In the genomic region with DNA sequence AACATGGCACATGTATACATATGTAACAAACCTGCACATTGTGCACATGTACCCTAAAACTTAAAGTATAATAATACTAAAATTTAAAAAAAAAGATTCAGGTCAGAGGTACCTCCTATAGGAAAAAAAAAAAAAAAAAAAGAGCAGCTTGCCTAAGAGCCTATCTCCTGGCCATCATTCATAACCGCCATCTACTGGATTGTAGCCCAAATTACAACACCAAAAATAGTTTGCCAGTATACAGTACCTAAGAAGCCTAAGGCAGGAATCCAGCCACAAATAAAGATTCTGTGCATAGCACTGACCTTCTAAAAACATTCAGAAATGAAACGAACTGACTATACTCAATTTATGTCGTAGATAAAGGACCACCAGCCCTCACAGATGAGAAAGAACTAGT, we compare ENCODE assay signal across 8 cellular contexts.
DNase-seq lines count a peak whose midpoint lies in the region; ATAC-seq lines count a peak whose summit lies in the region.
"Had no signal": no experiment of that assay in that cellular context is flagged by ENCODE, and none has a peak within 500 bp of the region (broad histone marks: within the 10 kb centered on the region; RNA-seq: fewer than 3 reads in every experiment).

No MANE protein-coding gene starts in this region.

- H3K27ac Mint-ChIP-seq in activated T-cell treated with anti-CD3 and anti-CD28 coated beads, Interleukin-2, amount 50 U/mL, for 24 hours: no peak overlapping the region
- no peak overlapping the region for H3K27ac Mint-ChIP-seq in activated naive CD4-positive, alpha-beta T cell treated with anti-CD3 and anti-CD28 coated beads, Interleukin-2, amount 50 U/mL, for 72 hours
- H3K27ac Mint-ChIP-seq: activated naive CD8-positive, alpha-beta T cell treated with anti-CD3 and anti-CD28 coated beads, Interleukin-2, amount 50 U/mL, for 24 hours had no signal

- ATAC-seq in GM18517 (IDR thresholded peaks at IDR 0.05; ENCODE audit: unreplicated experiment) (peak; percentile 65), HG03060 (IDR thresholded peaks at IDR 0.05; ENCODE audit: low read depth, unreplicated experiment) (peak; percentile 78)
- no peak for ATAC-seq in activated naive CD4-positive, alpha-beta T cell treated with anti-CD3 and anti-CD28 coated beads, Interleukin-2, amount 50 U/mL, for 72 hours
- ATAC-seq: activated naive CD8-positive, alpha-beta T cell treated with anti-CD3 and anti-CD28 coated beads, Interleukin-2, amount 50 U/mL, for 24 hours had no signal

- no peaks in the 10 kb centered on the region for H3K36me3 Mint-ChIP-seq in activated T-cell treated with anti-CD3 and anti-CD28 coated beads, Interleukin-2, amount 50 U/mL, for 24 hours (ENCODE audit: low read depth)
- peaks cover 0 to 6% of the 10 kb centered on the region in 2 donors for H3K36me3 Mint-ChIP-seq in activated naive CD4-positive, alpha-beta T cell treated with anti-CD3 and anti-CD28 coated beads, Interleukin-2, amount 50 U/mL, for 72 hours

- no peaks in the 10 kb centered on the region for H3K27me3 Mint-ChIP-seq in activated T-cell treated with anti-CD3 and anti-CD28 coated beads, Interleukin-2, amount 50 U/mL, for 24 hours
- H3K27me3 Mint-ChIP-seq: activated naive CD8-positive, alpha-beta T cell treated with anti-CD3 and anti-CD28 coated beads, Interleukin-2, amount 50 U/mL, for 24 hours had no signal

- peaks cover 6% of the 10 kb centered on the region for H3K9me3 Mint-ChIP-seq in activated T-cell treated with anti-CD3 and anti-CD28 coated beads, Interleukin-2, amount 50 U/mL, for 24 hours
- H3K9me3 Mint-ChIP-seq in activated naive CD4-positive, alpha-beta T cell treated with anti-CD3 and anti-CD28 coated beads, Interleukin-2, amount 50 U/mL, for 72 hours: peaks cover 12 to 14% of the 10 kb centered on the region in 2 donors

- DNase-seq in RPMI8226 (peak; percentile 25), iPS-NIHi11 (ENCODE audit: low spot score) (peak; percentile 19), foreskin melanocyte (no peak)
- DNase-seq in activated T-cell treated with anti-CD3 and anti-CD28 coated beads, Interleukin-2, amount 50 U/mL, for 24 hours: no peak
- DNase-seq in activated naive CD4-positive, alpha-beta T cell treated with anti-CD3 and anti-CD28 coated beads, Interleukin-2, amount 50 U/mL, for 72 hours (ENCODE audit: low spot score in 2 of 2): no peak
- DNase-seq: activated naive CD8-positive, alpha-beta T cell treated with anti-CD3 and anti-CD28 coated beads, Interleukin-2, amount 50 U/mL, for 24 hours had no signal

- H3K4me1 Mint-ChIP-seq in activated T-cell treated with anti-CD3 and anti-CD28 coated beads, Interleukin-2, amount 50 U/mL, for 24 hours (ENCODE audit: low read depth): no peaks in the 10 kb centered on the region
- H3K4me1 Mint-ChIP-seq: activated naive CD8-positive, alpha-beta T cell treated with anti-CD3 and anti-CD28 coated beads, Interleukin-2, amount 50 U/mL, for 24 hours had no signal

- no peak overlapping the region for H3K4me3 Mint-ChIP-seq in activated T-cell treated with anti-CD3 and anti-CD28 coated beads, Interleukin-2, amount 50 U/mL, for 24 hours
- H3K4me3 Mint-ChIP-seq: activated naive CD8-positive, alpha-beta T cell treated with anti-CD3 and anti-CD28 coated beads, Interleukin-2, amount 50 U/mL, for 24 hours had no signal

Comparison
In these comparisons a context has a peak if more than half of its experiments do, and no peak if none do; other contexts are left out.
1. ATAC-seq: peak in GM18517 (single experiment) and HG03060 (single experiment); none in activated naive CD4-positive, alpha-beta T cell treated with anti-CD3 and anti-CD28 coated beads, Interleukin-2, amount 50 U/mL, for 72 hours (0 of 2).
2. DNase-seq: peak in RPMI8226 (single experiment) and iPS-NIHi11 (single experiment); none in activated T-cell treated with anti-CD3 and anti-CD28 coated beads, Interleukin-2, amount 50 U/mL, for 24 hours (single experiment), activated naive CD4-positive, alpha-beta T cell treated with anti-CD3 and anti-CD28 coated beads, Interleukin-2, amount 50 U/mL, for 72 hours (0 of 2) and foreskin melanocyte (single experiment).